In genomic region chr2:219406861-219407230, GRCh38 we compare ENCODE assay signal across 2 cellular contexts.
TF ChIP-seq lines count a peak whose summit lies in the region.

No MANE protein-coding gene starts in this region.

TF ChIP-seq in IMR-90, 13 proteins besides CTCF, POLR2A, EP300 and RAD21:
- TF ChIP-seq MAZ (IDR thresholded peaks at IDR 0.05; ENCODE audit: borderline replicate concordance, low read depth, low read length): peak; percentile 30; the same call in 1 of the 2 replicates
- peak; percentile 61; the same call in 1 of the 2 replicates for TF ChIP-seq FOS (IDR thresholded peaks at IDR 0.05; ENCODE audit: low read depth, low read length)
- TF ChIP-seq RCOR1 (IDR thresholded peaks at IDR 0.05; ENCODE audit: insufficient replicate concordance, low read length): no peak
- 0 out of 2 replicates have a peak, but pooled peaks have one; percentile 10 for TF ChIP-seq BHLHE40 (IDR thresholded peaks at IDR 0.05; ENCODE audit: low read depth, low read length)
- peak; percentile 20; the same call in 1 of the 2 replicates for TF ChIP-seq MAFK (IDR thresholded peaks at IDR 0.05; ENCODE audit: low read depth, low read length)
- TF ChIP-seq NFE2L2 (IDR thresholded peaks at IDR 0.05; ENCODE audit: low read depth, low read length): peak; percentile 92
- TF ChIP-seq ELK1 (IDR thresholded peaks at IDR 0.05; ENCODE audit: borderline replicate concordance, low read depth, low read length): no peak

TF ChIP-seq in H1, 55 proteins besides CTCF, POLR2A, EP300 and RAD21:
- no peak for TF ChIP-seq RNF2 (IDR thresholded peaks at IDR 0.05; ENCODE audit: borderline replicate concordance, low read depth, low read length, missing control alignments, poor library complexity, severe bottlenecking)
- TF ChIP-seq SP4 (IDR thresholded peaks at IDR 0.05; ENCODE audit: low read length): no peak
